Comparison of ENCODE assay signal across 9 cellular contexts in the genomic region with DNA sequence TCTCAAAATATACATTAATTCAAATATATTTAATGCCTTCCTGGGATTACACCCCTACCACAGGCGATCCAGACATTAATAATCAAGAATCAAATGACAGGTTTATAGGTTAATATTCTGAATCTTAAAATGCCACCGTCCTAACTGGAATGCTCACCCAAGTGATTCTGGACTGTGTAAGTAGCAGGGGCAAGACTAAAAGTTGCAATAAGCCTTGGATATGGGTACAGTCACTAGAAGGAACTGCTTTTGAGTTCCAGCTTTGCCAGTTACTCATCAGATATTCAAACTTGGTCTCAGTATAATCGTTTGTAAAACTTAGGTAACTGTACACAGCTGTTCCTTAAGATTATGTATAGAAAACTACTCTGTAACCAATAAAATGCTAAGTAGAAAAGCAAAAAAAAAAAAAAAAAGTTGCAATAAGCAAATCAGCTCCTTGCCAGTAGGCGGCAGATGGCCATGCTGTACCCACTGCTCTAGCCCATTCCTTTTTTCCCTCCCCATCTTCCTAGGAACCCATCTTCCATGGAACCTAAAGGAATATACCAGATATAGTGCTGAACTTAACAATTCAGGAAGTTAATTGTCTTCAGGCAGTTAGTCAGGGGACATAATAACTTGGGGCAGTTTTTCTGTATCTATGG. TPM values are rescaled to one million over a fixed set of nuclear protein-coding genes. Genes with fewer than 3 reads are reported as not detected.
A peak's percentile ranks its signal among the peaks of the same experiment; 100 is the strongest.
DNase-seq lines count a peak whose midpoint lies in the region; ATAC-seq, FAIRE-seq and TF ChIP-seq lines count a peak whose summit lies in the region.
"Had no signal": no experiment of that assay in that cellular context is flagged by ENCODE, and none has a peak within 500 bp of the region (broad histone marks: within the 10 kb centered on the region; RNA-seq: fewer than 3 reads in every experiment).

No MANE protein-coding gene starts in this region.

- H3K4me3 ChIP-seq in AG10803 (ENCODE audit: low read length) (no peak overlapping the region), OCI-LY7 (ENCODE audit: low read depth, low read length, poor library complexity, severe bottlenecking) (peak overlapping the region; percentile 18), epithelial cell of esophagus (ENCODE audit: low read length) (no peak overlapping the region)

- ATAC-seq in GM19452 (IDR thresholded peaks at IDR 0.05; ENCODE audit: unreplicated experiment) (no peak), HG03139 (IDR thresholded peaks at IDR 0.05; ENCODE audit: unreplicated experiment) (no peak)

- peak overlapping the region; percentile 45 for H3K4me2 ChIP-seq in OCI-LY7 (ENCODE audit: low read length)

- TF ChIP-seq CTCF in AG10803 (conservative IDR thresholded peaks at IDR 0.05; ENCODE audit: low read length) (peak; percentile 38), OCI-LY7 (conservative IDR thresholded peaks at IDR 0.05; ENCODE audit: low read length) (peak; percentile 79), epithelial cell of esophagus (IDR thresholded peaks at IDR 0.05; ENCODE audit: insufficient read depth, low read depth, low read length, missing control alignments) (peak; percentile 40)

- no peaks in the 10 kb centered on the region for H3K9me3 ChIP-seq in OCI-LY7 (ENCODE audit: low read length)

- H3K9me2 ChIP-seq in OCI-LY7 (ENCODE audit: insufficient read depth, low read length): no peaks in the 10 kb centered on the region

- peak; percentile 48 for FAIRE-seq in GM19239 (lab: Jason Lieb, UNC)
- FAIRE-seq: colon had no signal

- intact Hi-C loops in OCI-LY7 (cut with micrococcal nuclease; ENCODE audit: unreplicated experiment): no loop called here

- peaks cover 15% of the 10 kb centered on the region; the same call in 1 of the 2 replicates for H4K20me1 ChIP-seq in OCI-LY7 (ENCODE audit: insufficient read depth, low read length)

- CTCF ChIA-PET in OCI-LY7 (lab: Charles Lee; ENCODE audit: unreplicated experiment): interaction anchor here (0.6 to 1.1 kb wide), 2 partner anchors 33 to 479 kb away, joined by 3 to 4 read pairs; no protein-coding TSS in a partner anchor

- H3K27ac ChIP-seq in OCI-LY7 (ENCODE audit: low read depth, low read length, poor library complexity, severe bottlenecking): peak overlapping the region; percentile 38

- peaks cover 82% of the 10 kb centered on the region for H3K79me2 ChIP-seq in OCI-LY7 (ENCODE audit: insufficient read depth, low read depth, low read length)

- peak overlapping the region; percentile 52; the same call in 1 of the 2 replicates for H2AFZ ChIP-seq in OCI-LY7 (ENCODE audit: low read length)

- no TSS peak for BruUV-seq in OCI-LY7 (replicated peaks; lab: Mats Ljungman, UMichigan)

- POLR2A ChIA-PET in OCI-LY7 (lab: Charles Lee): interaction anchor here (0.6 to 2.7 kb wide), 5 partner anchors 11 to 443 kb away, joined by 3 to 19 read pairs (median 4); partner anchors contain the start of genes RO60 and UCHL5

- H3K4me1 ChIP-seq in OCI-LY7 (ENCODE audit: insufficient read depth, low read length, poor library complexity, severe bottlenecking): peaks cover 27% of the 10 kb centered on the region

- H3K36me3 ChIP-seq in OCI-LY7 (ENCODE audit: insufficient read depth, low read length): peaks cover 39% of the 10 kb centered on the region

- peak; percentile 11 for DNase-seq in AG10803 (ENCODE audit: low read depth)
- DNase-seq in GM19239 (ENCODE audit: insufficient read length, low spot score): no peak
- DNase-seq in OCI-LY7 (ENCODE audit: low spot score): peak; percentile 38
- DNase-seq in epithelial cell of esophagus (ENCODE audit: low read depth): peak; percentile 22
- DNase-seq in SK-N-DZ (ENCODE audit: low spot score): no peak
- DNase-seq in KG1 (lab: John Stamatoyannopoulos, UW): no peak

RNA-seq across cellular contexts. Expression of gene RO60, which starts 10.5 kb away (rescaled TPM):
- total RNA-seq in OCI-LY7 (2014; rRNA removed; shearing (Covaris generic)): 70.4 and 72.4 TPM in 2 replicates
- total RNA-seq in OCI-LY7 (2022): 77.0 and 83.3 TPM in 2 replicates
- polyA plus RNA-seq in SK-N-DZ (2014; cell fraction: cytosol; rRNA removed): 27.8 and 28.9 TPM in 2 replicates
- polyA plus RNA-seq in SK-N-DZ (2014; cell fraction: nucleus; rRNA removed): 11.9 and 13.3 TPM in 2 replicates

RNA-seq across cellular contexts. Expression of gene UCHL5, which starts 10.7 kb away (rescaled TPM):
- total RNA-seq in OCI-LY7 (2014; rRNA removed; shearing (Covaris generic)): 28.6 and 32.7 TPM in 2 replicates
- 82.5 TPM in 2 replicates for total RNA-seq in OCI-LY7 (2022)
- polyA plus RNA-seq in SK-N-DZ (2014; cell fraction: cytosol; rRNA removed): 25.3 and 30.2 TPM in 2 replicates
- polyA plus RNA-seq in SK-N-DZ (2014; cell fraction: nucleus; rRNA removed): 24.5 and 33.4 TPM in 2 replicates

RNA-seq across cellular contexts. Expression of gene GLRX2, which starts 35.3 kb away (rescaled TPM):
- total RNA-seq in OCI-LY7 (2014; rRNA removed; shearing (Covaris generic)): 10.6 and 11.0 TPM in 2 replicates
- 21.9 and 24.0 TPM in 2 replicates for total RNA-seq in OCI-LY7 (2022)
- polyA plus RNA-seq in SK-N-DZ (2014; cell fraction: cytosol; rRNA removed): 13.9 and 14.7 TPM in 2 replicates
- 12.5 and 22.0 TPM in 2 replicates for polyA plus RNA-seq in SK-N-DZ (2014; cell fraction: nucleus; rRNA removed)

RNA-seq across cellular contexts. Expression of gene CDC73, which starts 52.0 kb away (rescaled TPM):
- 12.9 and 25.9 TPM in 2 replicates for total RNA-seq in OCI-LY7 (2014; rRNA removed; shearing (Covaris generic))
- total RNA-seq in OCI-LY7 (2022): 47.9 and 50.0 TPM in 2 replicates
- polyA plus RNA-seq in SK-N-DZ (2014; cell fraction: cytosol; rRNA removed): 9.1 and 9.4 TPM in 2 replicates
- polyA plus RNA-seq in SK-N-DZ (2014; cell fraction: nucleus; rRNA removed): 6.4 and 10.1 TPM in 2 replicates

Comparison
In these comparisons a context has a peak if more than half of its experiments do, and no peak if none do; other contexts are left out.
1. DNase-seq: peak in AG10803 (single experiment), OCI-LY7 (single experiment) and epithelial cell of esophagus (single experiment); none in GM19239 (single experiment), SK-N-DZ (single experiment) and KG1 (single experiment).
2. Peak in every context shown above with its lines, with median percentiles within 50 percentile points of each other: CTCF ChIP-seq.